In genomic region chr5:7331083-7331482, GRCh38 we compare ENCODE assay signal across 16 cellular contexts.
DNase-seq lines count a peak whose midpoint lies in the region; ATAC-seq, FAIRE-seq and TF ChIP-seq lines count a peak whose summit lies in the region.
"Had no signal": no experiment of that assay in that cellular context is flagged by ENCODE, and none has a peak within 500 bp of the region (broad histone marks: within the 10 kb centered on the region; RNA-seq: fewer than 3 reads in every experiment).

No MANE protein-coding gene starts in this region.

- H3K9me3 ChIP-seq in SJSA1 (replicated peaks) (no peaks in the 10 kb centered on the region), transverse colon (no peaks in the 10 kb centered on the region), right lobe of liver (no peaks in the 10 kb centered on the region)
- H3K9me3 ChIP-seq: BE2C had no signal

- peaks cover 4% of the 10 kb centered on the region for H3K9me3 Mint-ChIP-seq in progenitor cell of endocrine pancreas (ENCODE audit: low read depth)

- H3K27ac ChIP-seq in SJSA1 = peak overlapping the region; percentile 84; the same call in 1 of the 2 replicates
- H3K27ac ChIP-seq in transverse colon = no peak overlapping the region
- no peak overlapping the region for H3K27ac ChIP-seq in right lobe of liver

- H3K27ac Mint-ChIP-seq in progenitor cell of endocrine pancreas = no peak overlapping the region

- peak; percentile 7 for DNase-seq in NCI-H1436 treated with DMSO at 0.1 percent for 48 hours (lab: John Stamatoyannopoulos, UW)
- DNase-seq in SJSA1 (ENCODE audit: low read depth in 1 of 2, low spot score in 2 of 2) = no peak
- peak; percentile 27 for DNase-seq in iPS-NIHi11 (ENCODE audit: low spot score)
- DNase-seq in D721Med (ENCODE audit: insufficient read length, low spot score) = no peak
- no peak for DNase-seq in transverse colon
- DNase-seq in right lobe of liver = no peak
- no peak for DNase-seq in progenitor cell of endocrine pancreas (ENCODE audit: low spot score, unreplicated experiment)
- DNase-seq: BE2C, DMS53, KG1, NCI-H1092 treated with DMSO at 0.1 percent for 48 hours, NCI-H2227 treated with DMSO at 0.1 percent for 48 hours, NCI-H69, PC-3 had no signal

- peaks cover 6% of the 10 kb centered on the region for H3K27me3 Mint-ChIP-seq in progenitor cell of endocrine pancreas

- no peak for FAIRE-seq in D721Med (lab: Jason Lieb, UNC)
- FAIRE-seq: G401.6, GM12892 had no signal

- TF ChIP-seq CTCF in D721Med (IDR thresholded peaks at IDR 0.05; ENCODE audit: insufficient read depth, missing control alignments) = no peak
- TF ChIP-seq CTCF in transverse colon (IDR thresholded peaks at IDR 0.05) = no peak
- TF ChIP-seq CTCF in right lobe of liver (IDR thresholded peaks at IDR 0.05) = no peak
- TF ChIP-seq CTCF in progenitor cell of endocrine pancreas (IDR thresholded peaks at IDR 0.05; ENCODE audit: unreplicated experiment) = no peak

- H3K4me3 ChIP-seq in SJSA1 = no peak overlapping the region
- no peak overlapping the region for H3K4me3 ChIP-seq in transverse colon
- H3K4me3 ChIP-seq in right lobe of liver = no peak overlapping the region

- H3K27me3 ChIP-seq in SJSA1 (replicated peaks) (no peaks in the 10 kb centered on the region), transverse colon (no peaks in the 10 kb centered on the region), right lobe of liver (no peaks in the 10 kb centered on the region)
- H3K27me3 ChIP-seq: BE2C had no signal

- no peaks in the 10 kb centered on the region for H3K36me3 Mint-ChIP-seq in progenitor cell of endocrine pancreas (ENCODE audit: insufficient read depth)

- peaks cover 8% of the 10 kb centered on the region for H3K4me1 Mint-ChIP-seq in progenitor cell of endocrine pancreas (ENCODE audit: low read depth)

- TF ChIP-seq POLR2A in transverse colon (IDR thresholded peaks at IDR 0.05) (no peak), right lobe of liver (IDR thresholded peaks at IDR 0.05) (no peak)

- TF ChIP-seq EP300 in transverse colon (IDR thresholded peaks at IDR 0.05; ENCODE audit: low read depth) = no peak

- no peak overlapping the region for H3K4me3 Mint-ChIP-seq in progenitor cell of endocrine pancreas (ENCODE audit: low read depth)

- WGBS in transverse colon (ENCODE audit: low coverage in 1 of 2), 2 donors = 52 to 77% methylated on average over 5 to 7 of the region's 7 CpGs
- WGBS in right lobe of liver (ENCODE audit: insufficient coverage, low coverage, low lambda C conversion rate, missing lambda C conversion rate) = 38% methylated on average over 5 of the region's 7 CpGs

- peaks cover 28% of the 10 kb centered on the region for H3K4me1 ChIP-seq in SJSA1 (replicated peaks)
- H3K4me1 ChIP-seq in transverse colon = no peaks in the 10 kb centered on the region
- no peaks in the 10 kb centered on the region for H3K4me1 ChIP-seq in right lobe of liver
- H3K4me1 ChIP-seq: BE2C had no signal

- H3K36me3 ChIP-seq in SJSA1 (no peaks in the 10 kb centered on the region), transverse colon (no peaks in the 10 kb centered on the region), right lobe of liver (no peaks in the 10 kb centered on the region)
- H3K36me3 ChIP-seq: BE2C had no signal

- intact Hi-C loops in transverse colon (cut with DNase I; ENCODE audit: low total_unique reads) (no loop called here), right lobe of liver (cut with DNase I) (no loop called here)

- no peak for ATAC-seq in right lobe of liver
- ATAC-seq: PC-3 had no signal

- in situ Hi-C loops in transverse colon (cut with MboI; ENCODE audit: low pct_ligation_motif_present in 1 of 4, low pct_unique_long_range_greater_than_20kb in 1 of 4, low sequenced_read_pairs in 3 of 4) = no loop called here

Comparison
In these comparisons a context has a peak if more than half of its experiments do, and no peak if none do; other contexts are left out.
1. DNase-seq: peak in NCI-H1436 treated with DMSO at 0.1 percent for 48 hours (single experiment) and iPS-NIHi11 (single experiment); none in SJSA1 (0 of 2), D721Med (single experiment), transverse colon (single experiment), right lobe of liver (0 of 3) and progenitor cell of endocrine pancreas (single experiment).